Comparison of ENCODE assay signal across 8 cellular contexts in genomic region chr4:138035781-138036258, GRCh38.
DNase-seq lines count a peak whose midpoint lies in the region; ATAC-seq and TF ChIP-seq lines count a peak whose summit lies in the region.

No MANE protein-coding gene starts in this region.

- peak; percentile 49 for TF ChIP-seq CTCF in GM12864 (IDR thresholded peaks at IDR 0.05; ENCODE audit: low read depth, low read length, missing control alignments)

- DNase-seq in GM12864 (ENCODE audit: low read depth) (peak; percentile 72), HT-29 (ENCODE audit: low spot score) (peak; percentile 83), OCI-M2 (lab: John Stamatoyannopoulos, UW; ENCODE audit: unreplicated experiment) (peak; percentile 23), dermis microvascular lymphatic vessel endothelial cell (ENCODE audit: low read depth in 2 of 2) (peak; percentile 21 to 68), medulla oblongata (ENCODE audit: extremely low spot score) (peak; percentile 88), activated gamma-delta T cell treated with Interleukin-2 at 50 U/mL for 16 hours (no peak)
- no peak for DNase-seq in activated effector memory CD4-positive, alpha-beta T cell treated with Interleukin-2 at 50 U/mL for 16 hours

- ATAC-seq in GM21723 (IDR thresholded peaks at IDR 0.05; ENCODE audit: unreplicated experiment), result peak; percentile 100

- no peak overlapping the region for H3K4me3 ChIP-seq in GM12864 (ENCODE audit: low read depth, low read length)

Comparison
In these comparisons a context has a peak if more than half of its experiments do, and no peak if none do; other contexts are left out.
1. DNase-seq: peak in GM12864 (single experiment), HT-29 (single experiment), OCI-M2 (single experiment), dermis microvascular lymphatic vessel endothelial cell (2 of 2) and medulla oblongata (single experiment); none in activated gamma-delta T cell treated with Interleukin-2 at 50 U/mL for 16 hours (single experiment) and activated effector memory CD4-positive, alpha-beta T cell treated with Interleukin-2 at 50 U/mL for 16 hours (single experiment).